ENCODE assay signal across 11 cellular contexts in the genomic region with DNA sequence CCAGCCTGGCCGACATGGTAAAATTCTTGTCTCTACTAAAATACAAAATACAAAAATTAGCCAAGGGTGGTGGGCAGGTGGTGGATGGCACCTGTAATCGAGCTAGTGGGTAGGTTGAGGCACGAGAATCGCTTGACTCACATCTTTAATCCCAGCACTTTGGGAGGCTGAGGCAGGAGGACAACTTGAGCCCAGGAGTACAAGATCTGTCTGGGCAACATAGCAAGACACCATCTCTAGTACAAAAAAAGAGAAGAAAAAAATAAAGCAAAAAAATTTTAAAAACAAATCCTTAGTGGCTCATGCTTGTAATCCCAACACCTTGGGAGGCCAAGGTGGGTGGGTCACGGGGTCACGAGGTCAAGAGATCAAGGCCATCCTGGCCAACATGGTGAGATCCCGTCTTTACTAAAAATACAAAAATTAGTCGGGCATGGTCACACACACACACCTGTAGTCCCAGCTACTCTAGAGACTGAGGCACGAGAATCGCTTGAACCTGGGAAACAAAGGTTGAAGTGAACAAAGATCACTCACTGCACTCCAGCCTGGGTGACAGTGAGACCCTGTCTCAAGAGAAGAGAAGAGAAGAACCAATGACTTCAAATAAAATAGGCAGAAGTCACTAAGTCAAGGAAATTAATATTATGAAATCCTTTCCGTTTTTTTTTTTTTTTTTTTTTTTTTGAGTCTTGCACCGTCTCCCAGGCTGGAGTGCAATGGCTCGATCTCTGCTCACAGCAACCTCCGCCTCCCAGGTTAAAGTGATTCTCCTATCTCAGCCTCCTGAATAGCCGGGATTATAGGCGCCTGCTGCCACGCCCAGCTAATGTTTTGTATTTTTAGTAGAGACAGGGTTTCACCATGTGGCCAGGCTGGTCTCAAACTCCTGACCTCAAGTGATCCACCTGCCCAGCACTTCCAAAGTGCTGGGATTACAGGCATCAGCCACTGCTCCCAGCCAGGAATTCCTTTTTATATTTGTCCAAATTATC. TPM values are rescaled to one million over a fixed set of nuclear protein-coding genes. Genes with fewer than 3 reads are reported as not detected.
DNase-seq lines count a peak whose midpoint lies in the region; ATAC-seq and TF ChIP-seq lines count a peak whose summit lies in the region.
"Had no signal": no experiment of that assay in that cellular context is flagged by ENCODE, and none has a peak within 500 bp of the region (broad histone marks: within the 10 kb centered on the region; RNA-seq: fewer than 3 reads in every experiment).

No MANE protein-coding gene starts in this region.

- H3K4me3 ChIP-seq in right cardiac atrium (ENCODE audit: low read length) (no peak overlapping the region), spleen (no peak overlapping the region)
- H3K4me3 ChIP-seq: pancreas had no signal

- H3K27ac ChIP-seq in right cardiac atrium (ENCODE audit: low read length) (peak overlapping the region; percentile 52), spleen (peak overlapping the region in 7 of 8 donors; percentile 15 to 100 (median 60))
- H3K27ac ChIP-seq: pancreas had no signal

- H3K27me3 ChIP-seq in right cardiac atrium (ENCODE audit: control insufficient read depth, insufficient read depth), result no peaks in the 10 kb centered on the region
- H3K27me3 ChIP-seq in spleen (replicated peaks in 1 of 7), result no peaks in the 10 kb centered on the region
- H3K27me3 ChIP-seq: pancreas had no signal

- H3K4me3 Mint-ChIP-seq in activated CD8-positive, alpha-beta T cell treated with anti-CD3 and anti-CD28 coated beads for 36 hours, result no peak overlapping the region

- DNase-seq in HEK293T (ENCODE audit: extremely low spot score) (no peak), right cardiac atrium (peak in 1 of 3 donors; percentile 43), spleen (peak; percentile 51), Ammon's horn (ENCODE audit: low spot score) (no peak), T1000 (lab: John Stamatoyannopoulos, UW) (no peak)
- DNase-seq in activated CD8-positive, alpha-beta T cell treated with anti-CD3 and anti-CD28 coated beads for 36 hours, result no peak
- DNase-seq: cortex of kidney, IMR-90 had no signal

- H3K4me1 ChIP-seq in right cardiac atrium (ENCODE audit: control insufficient read depth, insufficient read depth, low read length) (peaks cover 13% of the 10 kb centered on the region), spleen (peaks cover 54 to 91% (median 78%) of the 10 kb centered on the region in 6 donors)

- H3K9me3 Mint-ChIP-seq in activated CD8-positive, alpha-beta T cell treated with anti-CD3 and anti-CD28 coated beads for 36 hours, result no peaks in the 10 kb centered on the region

- H3K36me3 Mint-ChIP-seq in activated CD8-positive, alpha-beta T cell treated with anti-CD3 and anti-CD28 coated beads for 36 hours (ENCODE audit: low read depth), result peaks cover 48% of the 10 kb centered on the region

- ATAC-seq in activated CD8-positive, alpha-beta T cell treated with anti-CD3 and anti-CD28 coated beads for 36 hours, result no peak
- ATAC-seq in right cardiac atrium (no peak), GM18511 (IDR thresholded peaks at IDR 0.05; ENCODE audit: unreplicated experiment) (no peak)
- ATAC-seq: pancreas, SK-N-SH treated with all-trans-retinoic acid at 6 μM for 48 hours had no signal

- peaks cover 0 to 31% (median 11%) of the 10 kb centered on the region in 6 donors for H3K36me3 ChIP-seq in spleen
- H3K36me3 ChIP-seq: pancreas had no signal

- no peak for TF ChIP-seq CTCF in activated CD8-positive, alpha-beta T cell treated with anti-CD3 and anti-CD28 coated beads for 36 hours (IDR thresholded peaks at IDR 0.05)
- TF ChIP-seq CTCF in spleen (IDR thresholded peaks at IDR 0.05 in 8 of 11, conservative IDR thresholded peaks at IDR 0.05 in 3 of 11), result no peak

- intact Hi-C loops in activated CD8-positive, alpha-beta T cell treated with anti-CD3 and anti-CD28 coated beads for 36 hours (cut with micrococcal nuclease), result no loop called here
- intact Hi-C loops in right cardiac atrium (cut with DNase I) (loop anchor here in 1 of 4 donors (10.0 kb wide), 1 partner anchor 52 kb away; the partner anchor contains the start of gene GPX1), spleen (cut with DNase I; ENCODE audit: low total_unique reads) (no loop called here)

- peak overlapping the region; percentile 76 for H3K27ac Mint-ChIP-seq in activated CD8-positive, alpha-beta T cell treated with anti-CD3 and anti-CD28 coated beads for 36 hours

- H3K27me3 Mint-ChIP-seq in activated CD8-positive, alpha-beta T cell treated with anti-CD3 and anti-CD28 coated beads for 36 hours, result no peaks in the 10 kb centered on the region

- peaks cover 49% of the 10 kb centered on the region for H3K4me1 Mint-ChIP-seq in activated CD8-positive, alpha-beta T cell treated with anti-CD3 and anti-CD28 coated beads for 36 hours (ENCODE audit: low read depth)

- CTCF ChIA-PET in HEK293T (lab: Yijun Ruan, JAX), result interaction anchor here (0.6 kb wide), 1 partner anchor 419 kb away, joined by 4 read pairs; no protein-coding TSS in a partner anchor
- CTCF ChIA-PET in activated CD8-positive, alpha-beta T cell treated with anti-CD3 and anti-CD28 coated beads for 36 hours (lab: Charles Lee), result interaction anchor here (2.5 kb wide), 1 partner anchor 67 kb away, joined by 9 read pairs; the partner anchor contains the start of gene USP4

- 58% methylated on average over 17 of the region's 17 CpGs for WGBS in right cardiac atrium
- WGBS in spleen, 5 donors, result 48 to 66% (median 51%) methylated on average over 17 of the region's 17 CpGs

- POLR2A ChIA-PET in HEK293T (lab: Yijun Ruan, JAX), result interaction anchor here (1.0 to 2.2 kb wide), 4 partner anchors 22 to 67 kb away, joined by 3 to 7 read pairs (median 4); partner anchors contain the start of genes DAG1, NICN1 and USP4
- POLR2A ChIA-PET in activated CD8-positive, alpha-beta T cell treated with anti-CD3 and anti-CD28 coated beads for 36 hours (lab: Charles Lee), result interaction anchor here (2.1 kb wide), 1 partner anchor 17 kb away, joined by 5 read pairs; no protein-coding TSS in a partner anchor

- no peak for TF ChIP-seq POLR2A in spleen (IDR thresholded peaks at IDR 0.05)

- H3K9me3 ChIP-seq in right cardiac atrium (ENCODE audit: control insufficient read depth, low read length) (no peaks in the 10 kb centered on the region), spleen (no peaks in the 10 kb centered on the region)
- H3K9me3 ChIP-seq: pancreas had no signal

TF ChIP-seq in HEK293T, 16 proteins besides CTCF, POLR2A, EP300 and RAD21:
- TF ChIP-seq ZNF384 (IDR thresholded peaks at IDR 0.05) (peak; percentile 64), LEF1 (IDR thresholded peaks at IDR 0.05; ENCODE audit: borderline replicate concordance) (no peak), NFRKB (IDR thresholded peaks at IDR 0.05) (no peak)

RNA-seq across cellular contexts. Expression of gene RHOA, which starts 4.9 kb away (rescaled TPM):
- total RNA-seq in activated CD8-positive, alpha-beta T cell treated with anti-CD3 and anti-CD28 coated beads for 36 hours, result 100 to 1,000 TPM; 432 to 437 TPM
- total RNA-seq in right cardiac atrium (100 to 1,000 TPM; 217 to 310 (median 265) TPM), spleen (100 to 1,000 TPM; 452 to 693 (median 522) TPM)
- polyA plus RNA-seq in right cardiac atrium (142 TPM), spleen (100 to 1,000 TPM; 226 to 346 (median 297) TPM)

RNA-seq across cellular contexts. Expression of gene TCTA, which starts 5.4 kb away (rescaled TPM):
- total RNA-seq in activated CD8-positive, alpha-beta T cell treated with anti-CD3 and anti-CD28 coated beads for 36 hours, result 10 to 100 TPM; 10.4 to 12.4 TPM
- total RNA-seq in right cardiac atrium (10 to 100 TPM; 15.5 to 21.4 (median 19.0) TPM), spleen (10 to 100 TPM; 22.1 to 39.4 (median 28.6) TPM)
- polyA plus RNA-seq in right cardiac atrium (19.4 TPM), spleen (10 to 100 TPM; 18.2 to 27.4 (median 25.4) TPM)

RNA-seq across cellular contexts. Expression of gene AMT, which starts 15.4 kb away (rescaled TPM):
- 1 to 10 TPM; 2.5 to 4.4 TPM for total RNA-seq in activated CD8-positive, alpha-beta T cell treated with anti-CD3 and anti-CD28 coated beads for 36 hours
- 10 to 100 TPM; 17.4 to 33.7 (median 29.6) TPM for total RNA-seq in right cardiac atrium
- 20.0 TPM for polyA plus RNA-seq in right cardiac atrium
- total RNA-seq in spleen, result 10 to 100 TPM in 3 of 7 donors, 1 to 10 TPM in 4; 4.2 to 15.5 (median 7.0) TPM
- polyA plus RNA-seq in spleen, result 10 to 100 TPM; 13.0 to 35.0 (median 32.9) TPM

RNA-seq across cellular contexts. Expression of gene NICN1, which starts 22.3 kb away (rescaled TPM):
- total RNA-seq in activated CD8-positive, alpha-beta T cell treated with anti-CD3 and anti-CD28 coated beads for 36 hours, result 10 to 100 TPM in 1 of 2 experiments, 1 to 10 TPM in 1; 8.6 to 11.1 TPM
- total RNA-seq in right cardiac atrium, result 10 to 100 TPM in 3 of 4 donors, 1 to 10 TPM in 1; 7.5 to 19.4 (median 18.4) TPM
- polyA plus RNA-seq in right cardiac atrium, result 13.3 TPM
- 10 to 100 TPM; 10.9 to 27.7 (median 17.9) TPM for total RNA-seq in spleen
- polyA plus RNA-seq in spleen, result 10 to 100 TPM in 1 of 3 donors, 1 to 10 TPM in 2; 6.2 to 10.6 (median 9.6) TPM

RNA-seq across cellular contexts. Expression of gene GPX1, which starts 48.7 kb away (rescaled TPM):
- 100 to 1,000 TPM; 201 to 202 TPM for total RNA-seq in activated CD8-positive, alpha-beta T cell treated with anti-CD3 and anti-CD28 coated beads for 36 hours
- total RNA-seq in right cardiac atrium (100 to 1,000 TPM; 153 to 254 (median 196) TPM), spleen (100 to 1,000 TPM; 252 to 415 (median 300) TPM)
- polyA plus RNA-seq in right cardiac atrium (258 TPM), spleen (100 to 1,000 TPM; 360 to 652 (median 488) TPM)
